ENCODE assay signal across 22 cellular contexts in the genomic region with DNA sequence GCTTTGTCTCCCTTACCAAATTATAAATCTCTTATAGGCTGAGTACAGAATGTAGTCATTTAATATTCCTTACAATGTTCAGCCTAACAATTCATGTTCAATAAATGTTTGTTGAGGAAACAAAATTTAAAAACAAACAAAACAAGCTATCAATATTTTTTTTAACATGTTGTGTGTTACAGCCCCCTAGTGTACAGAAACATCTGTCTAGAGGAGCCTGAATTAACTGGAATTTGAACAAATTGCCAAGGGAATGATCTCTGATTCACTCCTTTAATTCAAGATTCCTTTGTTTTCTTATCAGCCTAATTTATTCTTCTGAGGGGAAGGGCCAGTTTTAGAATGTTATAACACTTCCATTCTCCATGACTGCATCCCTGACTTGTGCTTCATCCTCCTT.
A peak's percentile ranks its signal among the peaks of the same experiment; 100 is the strongest.
DNase-seq lines count a peak whose midpoint lies in the region; ATAC-seq and TF ChIP-seq lines count a peak whose summit lies in the region.
"Had no signal": no experiment of that assay in that cellular context is flagged by ENCODE, and none has a peak within 500 bp of the region (broad histone marks: within the 10 kb centered on the region; RNA-seq: fewer than 3 reads in every experiment).

No MANE protein-coding gene starts in this region.

- no peak overlapping the region for H3K4me3 ChIP-seq in osteoblast (ENCODE audit: insufficient read depth, low read length)
- H3K4me3 ChIP-seq: ovary, sigmoid colon, suprapubic skin, uterus had no signal

- no peaks in the 10 kb centered on the region for H3K4me1 ChIP-seq in osteoblast (ENCODE audit: insufficient read depth, low read length)
- H3K4me1 ChIP-seq: sigmoid colon, suprapubic skin, uterus had no signal

- CTCF ChIA-PET in RWPE1 (lab: Yijun Ruan, JAX), result interaction anchor here (0.8 to 1.9 kb wide), 8 partner anchors 9 to 176 kb away, joined by 3 to 7 read pairs (median 4); no protein-coding TSS in a partner anchor

- no peaks in the 10 kb centered on the region for H4K20me1 ChIP-seq in osteoblast (ENCODE audit: insufficient read depth, low read length)

- no peaks in the 10 kb centered on the region for H3K79me2 ChIP-seq in osteoblast (ENCODE audit: insufficient read depth, low read length)

- POLR2A ChIA-PET in RWPE1 (lab: Yijun Ruan, JAX; ENCODE audit: low non-redundant PET), result no interaction called here

- TF ChIP-seq CTCF in RWPE1 (conservative IDR thresholded peaks at IDR 0.05; ENCODE audit: low read depth) (no peak), osteoblast (IDR thresholded peaks at IDR 0.05; ENCODE audit: extremely low read depth, low read depth, low read length) (peak; percentile 21)

- no peaks in the 10 kb centered on the region for H3K36me3 ChIP-seq in osteoblast (ENCODE audit: insufficient read depth, low read length)
- H3K36me3 ChIP-seq: ovary, sigmoid colon, suprapubic skin, uterus had no signal

- no peak for ATAC-seq in GM21515 (IDR thresholded peaks at IDR 0.05; ENCODE audit: unreplicated experiment)
- ATAC-seq: activated naive CD8-positive, alpha-beta T cell treated with anti-CD3 and anti-CD28 coated beads, Interleukin-2, amount 50 U/mL, for 24 hours; Right ventricle myocardium inferior; stimulated activated effector memory CD8-positive, alpha-beta T cell treated with anti-CD3 and anti-CD28 coated beads, Interleukin-12 subunit alpha, Interleukin-12 subunit beta, amount 100 ng/mL, for 72 hours had no signal

- no peaks in the 10 kb centered on the region for H3K9me3 ChIP-seq in osteoblast (ENCODE audit: low read depth, low read length)
- H3K9me3 ChIP-seq: ovary, sigmoid colon, suprapubic skin, uterus had no signal

- no peak overlapping the region for H3K4me2 ChIP-seq in osteoblast (ENCODE audit: insufficient read depth, low read length)

- H3K27ac ChIP-seq in RWPE1 (no peak overlapping the region), osteoblast (ENCODE audit: low read depth, low read length) (no peak overlapping the region)
- H3K27ac ChIP-seq: 22Rv1, ovary, sigmoid colon, suprapubic skin, uterus had no signal

- no peaks in the 10 kb centered on the region for H3K27me3 ChIP-seq in osteoblast (ENCODE audit: insufficient read depth, low read length)
- H3K27me3 ChIP-seq: ovary, sigmoid colon, suprapubic skin, uterus had no signal

- H2AFZ ChIP-seq in osteoblast (ENCODE audit: low read length), result no peak overlapping the region

- peak; percentile 14 for DNase-seq in DMS53 (lab: John Stamatoyannopoulos, UW)
- DNase-seq in DMS53 treated with DMSO at 0.1 percent for 48 hours (lab: John Stamatoyannopoulos, UW; ENCODE audit: unreplicated experiment), result no peak
- peak; percentile 26 for DNase-seq in RWPE1 (ENCODE audit: low spot score)
- DNase-seq in epidermal melanocyte (ENCODE audit: insufficient read length, low spot score), result peak; percentile 22
- DNase-seq in osteoblast (ENCODE audit: insufficient read length, low spot score, missing footprints), result no peak
- no peak for DNase-seq in LoVo (ENCODE audit: low spot score)
- DNase-seq in stimulated activated CD4-positive, alpha-beta T cell treated with anti-CD3 and anti-CD28 coated beads, Interleukin-12 subunit alpha, Interleukin-12 subunit beta, amount 100 ng/mL, for 4 hours, result no peak
- DNase-seq: activated CD4-positive, alpha-beta T cell treated with anti-CD3 and anti-CD28 coated beads for 4 hours; activated effector memory CD4-positive, alpha-beta T cell treated with Interleukin-2 at 50 U/mL for 16 hours; activated naive CD8-positive, alpha-beta T cell treated with anti-CD3 and anti-CD28 coated beads, Interleukin-2, amount 50 U/mL, for 24 hours; KG1; NCI-H1092; NCI-H2029 treated with DMSO at 0.1 percent for 48 hours; NCI-H446 treated with DMSO at 0.1 percent for 48 hours; ovary; sigmoid colon; uterus had no signal

Comparison
In these comparisons a context has a peak if more than half of its experiments do, and no peak if none do; other contexts are left out.
1. DNase-seq: peak in DMS53 (single experiment), RWPE1 (single experiment) and epidermal melanocyte (single experiment); none in DMS53 treated with DMSO at 0.1 percent for 48 hours (single experiment), osteoblast (single experiment), LoVo (single experiment) and stimulated activated CD4-positive, alpha-beta T cell treated with anti-CD3 and anti-CD28 coated beads, Interleukin-12 subunit alpha, Interleukin-12 subunit beta, amount 100 ng/mL, for 4 hours (single experiment).